ENCODE assay signal across 8 cellular contexts in genomic region chr11:46700251-46701077, GRCh38. TPM values are rescaled to one million over a fixed set of nuclear protein-coding genes. Genes with fewer than 3 reads are reported as not detected.
DNase-seq lines count a peak whose midpoint lies in the region; ATAC-seq, FAIRE-seq and TF ChIP-seq lines count a peak whose summit lies in the region.

ARHGAP1 (minus strand) TSS chr11:46700619; CDS start chr11:46696107, 4,512 bp downstream.
ZNF408 (plus strand) TSS chr11:46701031; CDS start chr11:46701048, 17 bp downstream.

- H3K9me3 ChIP-seq in keratinocyte (ENCODE audit: control insufficient read depth, low read depth, low read length), result no peaks in the 10 kb centered on the region

- peak within 1 kb of the TSS; percentile 97 for H3K27ac ChIP-seq in keratinocyte (ENCODE audit: control insufficient read depth, insufficient read depth, low read length)

- dilution Hi-C loops in keratinocyte (cut with MboI; ENCODE audit: extremely low pct_ligation_motif_present, low sequenced_read_pairs), result no loop called here

- DNase-seq in AG20443 (ENCODE audit: low spot score) (peak; percentile 97), NCI-H510A (lab: John Stamatoyannopoulos, UW) (peak; percentile 78), cerebellum (ENCODE audit: low spot score) (peak; percentile 97), keratinocyte (ENCODE audit: low read depth, low spot score) (peak; percentile 85)
- DNase-seq in activated CD4-positive, alpha-beta T cell treated with anti-CD3 and anti-CD28 coated beads for 1 hour, result peak; percentile 98
- DNase-seq in stimulated activated CD4-positive, alpha-beta T cell treated with anti-CD3 and anti-CD28 coated beads, Interleukin-15, amount 100 ng/mL, for 1 hour (ENCODE audit: low read depth in 1 of 2, low spot score in 1 of 2), result peak; percentile 97 to 98

- H3K9me1 ChIP-seq in keratinocyte (ENCODE audit: control insufficient read depth, extremely low read depth, insufficient read depth, low read length), result no peaks in the 10 kb centered on the region

- TF ChIP-seq CTCF in keratinocyte (optimal IDR thresholded peaks at IDR 0.05 in 1 of 3, IDR thresholded peaks at IDR 0.05 in 1 of 3, conservative IDR thresholded peaks at IDR 0.05 in 1 of 3; ENCODE audit: extremely low read depth in 1 of 3, insufficient read depth in 2 of 3, low read length in 3 of 3), result no peak

- peak; percentile 95 for ATAC-seq in HG03432 (IDR thresholded peaks at IDR 0.05; ENCODE audit: unreplicated experiment)

- TF ChIP-seq POLR2A in GM19099 (IDR thresholded peaks at IDR 0.05; ENCODE audit: extremely low read depth, insufficient read length, low read depth), result peak; percentile 87

- peaks cover 13% of the 10 kb centered on the region for H3K4me1 ChIP-seq in keratinocyte (ENCODE audit: control insufficient read depth, extremely low read depth, insufficient read depth, low read length)

- peak within 1 kb of the TSS; percentile 96 for H2AFZ ChIP-seq in keratinocyte (ENCODE audit: control insufficient read depth, low read length)

- H3K27me3 ChIP-seq in keratinocyte (ENCODE audit: control insufficient read depth, extremely low read depth, insufficient read depth, low read length), result no peaks in the 10 kb centered on the region

- H3K4me3 ChIP-seq in keratinocyte (ENCODE audit: control insufficient read depth in 2 of 3, extremely low read depth in 1 of 3, insufficient read depth in 2 of 3, low read depth in 1 of 3, low read length in 3 of 3), result peak within 1 kb of the TSS; percentile 81 to 97 (median 85)

- H3K9ac ChIP-seq in keratinocyte (ENCODE audit: control insufficient read depth, extremely low read depth, insufficient read depth, low read length), result peak within 1 kb of the TSS; percentile 88

- H4K20me1 ChIP-seq in keratinocyte (ENCODE audit: control insufficient read depth, extremely low read depth, insufficient read depth, low read length), result no peaks in the 10 kb centered on the region

- H3K79me2 ChIP-seq in keratinocyte (ENCODE audit: control insufficient read depth, insufficient read depth, low read length), result peaks cover 70% of the 10 kb centered on the region

- FAIRE-seq in keratinocyte (lab: Jason Lieb, UNC), result peak; percentile 87

- H3K36me3 ChIP-seq in keratinocyte (ENCODE audit: control insufficient read depth in 2 of 2, extremely low read depth in 1 of 2, insufficient read depth in 2 of 2, low read length in 2 of 2), result peaks cover 26 to 34% of the 10 kb centered on the region in 2 experiments

- H3K4me2 ChIP-seq in keratinocyte (ENCODE audit: control insufficient read depth, extremely low read depth, insufficient read depth, low read depth, low read length), result peak within 1 kb of the TSS; percentile 97

RNA-seq across cellular contexts. Expression of gene ARHGAP1, which starts in this region (rescaled TPM):
- total RNA-seq in cerebellum, result 21.1 TPM
- 19.5 to 27.4 TPM (median 22.8 TPM) in 3 replicates for polyA plus RNA-seq in keratinocyte
- 14.4 TPM for polyA plus RNA-seq in keratinocyte (2011; ENCODE audit: low read depth)
- 32.9 and 43.9 TPM in 2 replicates for polyA plus RNA-seq in keratinocyte (2011; cell fraction: cytosol; rRNA removed)
- 47.3 and 65.7 TPM in 2 replicates for polyA plus RNA-seq in keratinocyte (2011; cell fraction: nucleus; rRNA removed)
- 41.7 and 60.4 TPM in 2 replicates for polyA plus RNA-seq in keratinocyte (2012; ENCODE audit: low replicate concordance)
- polyA minus RNA-seq in keratinocyte, result 98.4 to 212 TPM (median 118 TPM) in 3 replicates
- 63.3 TPM for polyA minus RNA-seq in keratinocyte (2011; cell fraction: cytosol; rRNA and poly(A)+ RNA removed)
- 42.8 and 67.6 TPM in 2 replicates for polyA minus RNA-seq in keratinocyte (2011; cell fraction: nucleus; rRNA and poly(A)+ RNA removed)

RNA-seq across cellular contexts. Expression of gene ZNF408, which starts in this region (rescaled TPM):
- total RNA-seq in cerebellum, result 4.5 TPM
- polyA plus RNA-seq in keratinocyte, result 4.0 to 8.1 TPM (median 5.0 TPM) in 3 replicates
- 2.3 TPM for polyA plus RNA-seq in keratinocyte (2011; ENCODE audit: low read depth)
- polyA plus RNA-seq in keratinocyte (2011; cell fraction: cytosol; rRNA removed), result 2.6 and 5.2 TPM in 2 replicates
- 8.1 and 9.8 TPM in 2 replicates for polyA plus RNA-seq in keratinocyte (2011; cell fraction: nucleus; rRNA removed)
- polyA plus RNA-seq in keratinocyte (2012; ENCODE audit: low replicate concordance), result 8.5 and 9.7 TPM in 2 replicates
- 3.7 to 14.4 TPM (median 4.3 TPM) in 3 replicates for polyA minus RNA-seq in keratinocyte
- 7.9 TPM for polyA minus RNA-seq in keratinocyte (2011; cell fraction: cytosol; rRNA and poly(A)+ RNA removed)
- polyA minus RNA-seq in keratinocyte (2011; cell fraction: nucleus; rRNA and poly(A)+ RNA removed), result 5.7 and 6.8 TPM in 2 replicates

Comparison
In these comparisons a context has a peak if more than half of its experiments do, and no peak if none do; other contexts are left out.
1. Peak in every context shown above with its lines: DNase-seq, ATAC-seq, H3K4me3 ChIP-seq and H3K27ac ChIP-seq.